9 cellular contexts compared by ENCODE assay signal in the genomic region with DNA sequence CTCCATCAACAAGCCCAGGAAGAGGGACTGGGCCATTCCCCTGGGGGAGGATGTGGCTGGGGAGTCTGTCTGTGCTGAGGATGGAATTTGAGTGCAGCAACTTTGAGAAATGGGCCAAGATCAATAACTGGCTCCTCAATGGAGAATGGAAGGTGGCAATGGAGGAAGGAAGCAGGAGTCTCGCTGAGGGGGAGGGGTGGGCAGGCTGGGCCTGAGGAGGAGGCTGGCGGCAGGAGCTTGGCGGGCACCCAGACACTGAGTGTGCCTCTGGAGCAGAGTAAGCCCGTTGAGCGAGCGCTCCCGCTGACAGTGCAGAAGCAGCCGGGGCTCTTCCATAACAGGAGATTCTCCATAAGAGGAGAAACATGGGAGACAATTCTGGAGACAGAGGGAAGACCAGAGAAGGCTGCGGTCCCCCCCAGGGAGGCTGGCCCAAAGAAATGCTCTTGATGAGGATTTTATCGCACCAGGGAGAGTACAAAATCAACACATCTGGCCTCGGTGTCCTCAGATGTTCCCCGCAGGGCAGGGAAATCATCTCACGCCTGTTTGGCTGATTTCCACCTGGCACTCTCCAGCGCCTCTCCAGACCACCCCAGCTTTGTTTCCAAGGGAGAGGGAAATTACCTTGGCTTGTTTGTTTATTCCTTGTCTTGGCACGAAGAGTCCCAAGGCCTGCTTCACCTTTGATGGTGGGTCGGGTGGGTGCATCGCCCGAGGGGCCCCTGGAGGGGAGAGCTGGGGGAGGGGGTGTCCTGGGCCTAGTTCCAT. TPM values are rescaled to one million over a fixed set of nuclear protein-coding genes. Genes with fewer than 3 reads are reported as not detected.
A peak's percentile ranks its signal among the peaks of the same experiment; 100 is the strongest.
DNase-seq lines count a peak whose midpoint lies in the region; ATAC-seq, FAIRE-seq and TF ChIP-seq lines count a peak whose summit lies in the region.
"Had no signal": no experiment of that assay in that cellular context is flagged by ENCODE, and none has a peak within 500 bp of the region (broad histone marks: within the 10 kb centered on the region; RNA-seq: fewer than 3 reads in every experiment).

No MANE protein-coding gene starts in this region.

- peaks cover 1 to 14% (median 13%) of the 10 kb centered on the region in 3 donors for H3K4me1 ChIP-seq in pancreas

- 11 to 18% methylated on average over 18 of the region's 18 CpGs for WGBS in pancreas, 2 donors

- intact Hi-C loops in pancreas (cut with DNase I), result loop anchor here (5.0 to 10.0 kb wide), 2 partner anchors 100 to 102 kb away; a partner anchor contains a TSS

- no peaks in the 10 kb centered on the region for H3K27me3 ChIP-seq in pancreas

- H3K4me3 ChIP-seq in fibroblast of pulmonary artery (replicated peaks; ENCODE audit: low read depth, low read length) (no peak overlapping the region), pancreas (no peak overlapping the region)

- H3K27ac ChIP-seq in pancreas, result peak overlapping the region in 3 of 4 donors; percentile 13 to 84 (median 71)

- FAIRE-seq in pancreas (lab: Jason Lieb, UNC), result no peak

- ATAC-seq in pancreas (peak in 1 of 4 donors; percentile 11), HG02852 (IDR thresholded peaks at IDR 0.05; ENCODE audit: unreplicated experiment) (no peak), HG03196 (IDR thresholded peaks at IDR 0.05; ENCODE audit: unreplicated experiment) (no peak)

- TF ChIP-seq CTCF in fibroblast of pulmonary artery (IDR thresholded peaks at IDR 0.05; ENCODE audit: low read length, missing control alignments) (no peak), pancreas (IDR thresholded peaks at IDR 0.05) (no peak)

- DNase-seq in DMS153 treated with DMSO at 0.1 percent for 48 hours (lab: John Stamatoyannopoulos, UW; ENCODE audit: unreplicated experiment) (peak; percentile 60), NCI-H446 treated with DMSO at 0.1 percent for 48 hours (lab: John Stamatoyannopoulos, UW) (peak; percentile 57), fibroblast of pulmonary artery (ENCODE audit: low read depth) (peak; percentile 68), pancreas (peak; percentile 65 to 84 (median 77)), NCI-H128 (lab: John Stamatoyannopoulos, UW; ENCODE audit: unreplicated experiment) (no peak)
- no peak for DNase-seq in stimulated activated naive CD4-positive, alpha-beta T cell treated with Interleukin-2 at 50 U/mL for 16 hours (lab: John Stamatoyannopoulos, UW)
- DNase-seq: activated naive CD8-positive, alpha-beta T cell treated with anti-CD3 and anti-CD28 coated beads, Interleukin-2, amount 10 ng/mL, durations not matched to agents 7 days and 5 days had no signal

- no peaks in the 10 kb centered on the region for H3K9me3 ChIP-seq in pancreas

- H3K36me3 ChIP-seq in pancreas, result peaks cover 0 to 4% (median 0%) of the 10 kb centered on the region in 3 donors

RNA-seq across cellular contexts. Expression of a gene that starts 2.8 kb away (rescaled TPM):
- total RNA-seq in pancreas, result 10 to 100 TPM; 11.2 to 30.2 (median 17.7) TPM
- polyA plus RNA-seq in pancreas, result 10 to 100 TPM; 22.3 to 24.0 TPM

RNA-seq across cellular contexts. Expression of a gene that starts 21.6 kb away (rescaled TPM):
- total RNA-seq in pancreas, result 10 to 100 TPM; 13.5 to 23.6 (median 17.7) TPM
- polyA plus RNA-seq in pancreas, result 10 to 100 TPM; 16.5 to 19.3 TPM

RNA-seq across cellular contexts. Expression of a gene that starts 22.3 kb away (rescaled TPM):
- 1 to 10 TPM; 3.5 to 7.0 (median 4.9) TPM for total RNA-seq in pancreas
- 1 to 10 TPM; 3.9 to 4.0 TPM for polyA plus RNA-seq in pancreas

RNA-seq across cellular contexts. Expression of a gene that starts 51.9 kb away (rescaled TPM):
- total RNA-seq in pancreas, result under 1 TPM in 3 of 6 donors, not detected in 3; 0.03 to 0.43 (median 0.16) TPM
- under 1 TPM; 0.04 to 0.05 TPM for polyA plus RNA-seq in pancreas
- total RNA-seq: activated naive CD8-positive, alpha-beta T cell treated with anti-CD3 and anti-CD28 coated beads, Interleukin-2, amount 10 ng/mL, durations not matched to agents 7 days and 5 days had no signal

Comparison
In these comparisons a context has a peak if more than half of its experiments do, and no peak if none do; other contexts are left out.
1. DNase-seq: peak in DMS153 treated with DMSO at 0.1 percent for 48 hours (single experiment), NCI-H446 treated with DMSO at 0.1 percent for 48 hours (single experiment), fibroblast of pulmonary artery (single experiment) and pancreas (6 of 6); none in NCI-H128 (single experiment) and stimulated activated naive CD4-positive, alpha-beta T cell treated with Interleukin-2 at 50 U/mL for 16 hours (single experiment).